13 cellular contexts compared by ENCODE assay signal in genomic region chr17:48608921-48609505, GRCh38. TPM values are rescaled to one million over a fixed set of nuclear protein-coding genes. Genes with fewer than 3 reads are reported as not detected.
DNase-seq lines count a peak whose midpoint lies in the region; ATAC-seq and TF ChIP-seq lines count a peak whose summit lies in the region.
"Had no signal": no experiment of that assay in that cellular context is flagged by ENCODE, and none has a peak within 500 bp of the region (broad histone marks: within the 10 kb centered on the region; RNA-seq: fewer than 3 reads in every experiment).

No MANE protein-coding gene starts in this region.

- POLR2A ChIA-PET in RWPE1 (lab: Yijun Ruan, JAX; ENCODE audit: low non-redundant PET), result no interaction called here

- CTCF ChIA-PET in RWPE1 (lab: Yijun Ruan, JAX), result interaction anchor here (0.6 to 2.6 kb wide), 3 partner anchors 8 to 275 kb away, joined by 3 to 15 read pairs (median 3); no protein-coding TSS in a partner anchor

- no peak for DNase-seq in activated naive CD8-positive, alpha-beta T cell treated with anti-CD3 and anti-CD28 coated beads, Interleukin-2, amount 50 U/mL, for 24 hours
- DNase-seq in RWPE1 (ENCODE audit: low spot score) (no peak), type B pancreatic cell (ENCODE audit: extremely low spot score, unreplicated experiment) (no peak), NCI-H1417 treated with DMSO at 0.1 percent for 48 hours (lab: John Stamatoyannopoulos, UW) (no peak), brain microvascular endothelial cell (no peak), erythroblast (lab: John Stamatoyannopoulos, UW) (no peak)
- DNase-seq: NCI-H446, uterus had no signal

- no peaks in the 10 kb centered on the region for H3K9me3 Mint-ChIP-seq in activated naive CD8-positive, alpha-beta T cell (ENCODE audit: low read depth)
- H3K9me3 Mint-ChIP-seq in activated naive CD8-positive, alpha-beta T cell treated with anti-CD3 and anti-CD28 coated beads, Interleukin-2, amount 50 U/mL, for 24 hours, result no peaks in the 10 kb centered on the region
- no peaks in the 10 kb centered on the region for H3K9me3 Mint-ChIP-seq in type B pancreatic cell

- ATAC-seq in activated naive CD8-positive, alpha-beta T cell treated with anti-CD3 and anti-CD28 coated beads, Interleukin-2, amount 50 U/mL, for 24 hours, result no peak

- peak overlapping the region; percentile 60 for H3K4me3 Mint-ChIP-seq in activated naive CD8-positive, alpha-beta T cell
- no peak overlapping the region for H3K4me3 Mint-ChIP-seq in activated naive CD8-positive, alpha-beta T cell treated with anti-CD3 and anti-CD28 coated beads, Interleukin-2, amount 50 U/mL, for 24 hours
- peak overlapping the region; percentile 92 for H3K4me3 Mint-ChIP-seq in type B pancreatic cell
- H3K4me3 Mint-ChIP-seq: endodermal cell had no signal

- peaks cover 91% of the 10 kb centered on the region for H3K27me3 ChIP-seq in brain microvascular endothelial cell (replicated peaks)

- H3K27ac Mint-ChIP-seq in activated naive CD8-positive, alpha-beta T cell, result no peak overlapping the region
- H3K27ac Mint-ChIP-seq in activated naive CD8-positive, alpha-beta T cell treated with anti-CD3 and anti-CD28 coated beads, Interleukin-2, amount 50 U/mL, for 24 hours, result no peak overlapping the region
- H3K27ac Mint-ChIP-seq in type B pancreatic cell, result peak overlapping the region; percentile 92
- H3K27ac Mint-ChIP-seq: endodermal cell had no signal

- no peak for TF ChIP-seq POLR2A in erythroblast (IDR thresholded peaks at IDR 0.05; ENCODE audit: low read length)

- H3K27ac ChIP-seq in RWPE1 (peak overlapping the region; percentile 92), brain microvascular endothelial cell (no peak overlapping the region)
- H3K27ac ChIP-seq: BLaER1 treated with 17β-estradiol and CSF1 and Interleukin-3, amounts not matched to agents 10 nM and 100 nM; prostate gland had no signal

- H3K4me3 ChIP-seq in iPS-11a (ENCODE audit: low read depth, low read length), result peak overlapping the region; percentile 4
- H3K4me3 ChIP-seq in brain microvascular endothelial cell (ENCODE audit: low read depth, low read length), result no peak overlapping the region
- H3K4me3 ChIP-seq: BLaER1 treated with 17β-estradiol and CSF1 and Interleukin-3, amounts not matched to agents 10 nM and 100 nM; prostate gland had no signal

- no peaks in the 10 kb centered on the region for H3K36me3 Mint-ChIP-seq in activated naive CD8-positive, alpha-beta T cell
- no peaks in the 10 kb centered on the region for H3K36me3 Mint-ChIP-seq in activated naive CD8-positive, alpha-beta T cell treated with anti-CD3 and anti-CD28 coated beads, Interleukin-2, amount 50 U/mL, for 24 hours (ENCODE audit: low read depth)
- H3K36me3 Mint-ChIP-seq in type B pancreatic cell, result peaks cover 15% of the 10 kb centered on the region

- TF ChIP-seq CTCF in RWPE1 (conservative IDR thresholded peaks at IDR 0.05; ENCODE audit: low read depth) (no peak), type B pancreatic cell (conservative IDR thresholded peaks at IDR 0.05) (no peak), brain microvascular endothelial cell (IDR thresholded peaks at IDR 0.05; ENCODE audit: low read depth, low read length, missing control alignments) (no peak)

- H3K27me3 Mint-ChIP-seq in activated naive CD8-positive, alpha-beta T cell, result peaks cover 38% of the 10 kb centered on the region
- H3K27me3 Mint-ChIP-seq in activated naive CD8-positive, alpha-beta T cell treated with anti-CD3 and anti-CD28 coated beads, Interleukin-2, amount 50 U/mL, for 24 hours, result peaks cover 73% of the 10 kb centered on the region
- H3K27me3 Mint-ChIP-seq in type B pancreatic cell, result peaks cover 90% of the 10 kb centered on the region

- H3K36me3 ChIP-seq in brain microvascular endothelial cell (replicated peaks), result no peaks in the 10 kb centered on the region
- H3K36me3 ChIP-seq: BLaER1 treated with 17β-estradiol and CSF1 and Interleukin-3, amounts not matched to agents 10 nM and 100 nM; prostate gland; uterus had no signal

- peaks cover 24% of the 10 kb centered on the region for H3K4me1 Mint-ChIP-seq in activated naive CD8-positive, alpha-beta T cell (ENCODE audit: low read depth)
- peaks cover 35% of the 10 kb centered on the region for H3K4me1 Mint-ChIP-seq in activated naive CD8-positive, alpha-beta T cell treated with anti-CD3 and anti-CD28 coated beads, Interleukin-2, amount 50 U/mL, for 24 hours
- H3K4me1 Mint-ChIP-seq in type B pancreatic cell (ENCODE audit: unreplicated experiment), result peaks cover 16% of the 10 kb centered on the region

- in situ Hi-C loops in brain microvascular endothelial cell (cut with HindIII; ENCODE audit: low pct_ligation_motif_present, low sequenced_read_pairs), result no loop called here

RNA-seq across cellular contexts. Expression of gene HOXB7, which starts 1.8 kb away (rescaled TPM):
- 9.8 and 11.7 TPM in 2 replicates for total RNA-seq in type B pancreatic cell (ENCODE audit: low replicate concordance)
- total RNA-seq: endodermal cell had no signal

RNA-seq across cellular contexts. Expression of gene HOXB6, which starts 4.2 kb away (rescaled TPM):
- 17.6 and 20.3 TPM in 2 replicates for total RNA-seq in type B pancreatic cell (ENCODE audit: low replicate concordance)
- total RNA-seq: endodermal cell had no signal

RNA-seq across cellular contexts. Expression of gene HOXB8, which starts 6.1 kb away (rescaled TPM):
- total RNA-seq in type B pancreatic cell (ENCODE audit: low replicate concordance), result 16.0 and 17.1 TPM in 2 replicates
- total RNA-seq: endodermal cell had no signal

RNA-seq across cellular contexts. Expression of gene HOXB5, which starts 15.4 kb away (rescaled TPM):
- 10.1 and 20.8 TPM in 2 replicates for total RNA-seq in type B pancreatic cell (ENCODE audit: low replicate concordance)
- total RNA-seq: endodermal cell had no signal

RNA-seq across cellular contexts. Expression of gene HOXB9, which starts 17.1 kb away (rescaled TPM):
- total RNA-seq in type B pancreatic cell (ENCODE audit: low replicate concordance), result 1.6 and 9.4 TPM in 2 replicates
- total RNA-seq: endodermal cell had no signal
